Comparison of ENCODE assay signal across 1 cellular context in the genomic region with DNA sequence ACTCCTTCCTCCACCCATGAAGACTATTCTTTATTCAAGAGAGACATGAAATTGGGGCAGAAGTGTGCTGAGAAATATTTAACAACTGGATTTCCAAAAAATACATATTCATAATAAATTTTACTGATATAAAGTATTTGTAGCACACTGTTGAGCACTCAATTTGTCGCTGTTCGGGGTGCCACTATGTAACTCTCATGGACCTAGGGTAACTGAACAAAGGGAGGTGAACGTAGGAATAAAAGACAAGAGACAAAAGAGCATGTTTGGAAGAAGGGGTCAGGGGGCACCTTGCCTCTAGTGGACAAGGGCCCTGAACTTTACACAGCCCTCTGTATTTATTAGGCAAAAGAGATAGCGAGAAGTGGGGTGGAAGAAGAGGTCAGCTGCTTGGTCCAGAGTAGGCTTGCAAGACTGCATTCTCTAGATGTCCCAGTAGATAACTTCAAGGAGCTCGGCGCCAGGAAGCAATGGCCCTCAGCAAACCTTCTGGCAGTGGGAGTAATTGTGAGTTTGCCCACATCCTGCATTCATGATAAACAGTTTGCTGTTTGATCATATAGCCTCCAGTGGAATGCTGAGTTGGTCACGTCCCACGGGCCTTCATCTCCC.
TF ChIP-seq lines count a peak whose summit lies in the region.

No MANE protein-coding gene starts in this region.

TF ChIP-seq in K562, 482 proteins besides CTCF, POLR2A, EP300 and RAD21 (continues in another document):
- TF ChIP-seq, protein P1, sequence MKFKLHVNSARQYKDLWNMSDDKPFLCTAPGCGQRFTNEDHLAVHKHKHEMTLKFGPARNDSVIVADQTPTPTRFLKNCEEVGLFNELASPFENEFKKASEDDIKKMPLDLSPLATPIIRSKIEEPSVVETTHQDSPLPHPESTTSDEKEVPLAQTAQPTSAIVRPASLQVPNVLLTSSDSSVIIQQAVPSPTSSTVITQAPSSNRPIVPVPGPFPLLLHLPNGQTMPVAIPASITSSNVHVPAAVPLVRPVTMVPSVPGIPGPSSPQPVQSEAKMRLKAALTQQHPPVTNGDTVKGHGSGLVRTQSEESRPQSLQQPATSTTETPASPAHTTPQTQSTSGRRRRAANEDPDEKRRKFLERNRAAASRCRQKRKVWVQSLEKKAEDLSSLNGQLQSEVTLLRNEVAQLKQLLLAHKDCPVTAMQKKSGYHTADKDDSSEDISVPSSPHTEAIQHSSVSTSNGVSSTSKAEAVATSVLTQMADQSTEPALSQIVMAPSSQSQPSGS (CRISPR knock-in tag; IDR thresholded peaks at IDR 0.05): no peak
- TF ChIP-seq NCOA1 (IDR thresholded peaks at IDR 0.05; ENCODE audit: low read depth) (peak; percentile 17; the same call in 1 of the 2 replicates), JUND (IDR thresholded peaks at IDR 0.05; ENCODE audit: borderline replicate concordance, low read depth, low read length) (0 out of 2 replicates have a peak, but pooled peaks have one; percentile 23), JUND (tag; IDR thresholded peaks at IDR 0.05; ENCODE audit: borderline replicate concordance, low read depth, low read length) (peak; percentile 17; the same call in 1 of the 3 replicates), TEAD2 (tag; IDR thresholded peaks at IDR 0.05) (0 out of 2 replicates have a peak, but pooled peaks have one; percentile 60), SMARCE1 (IDR thresholded peaks at IDR 0.05) (peak; percentile 69), TEAD4 (IDR thresholded peaks at IDR 0.05; ENCODE audit: low read length) (peak; percentile 71), TEAD4 (CRISPR knock-in tag; IDR thresholded peaks at IDR 0.05; ENCODE audit: borderline replicate concordance) (no peak), YY1 (IDR thresholded peaks at IDR 0.05; ENCODE audit: borderline replicate concordance in 1 of 3, control insufficient read depth in 1 of 3, extremely low read depth in 1 of 3, insufficient read depth in 3 of 3, insufficient read length in 1 of 3, insufficient replicate concordance in 2 of 3, low read depth in 1 of 3, low read length in 2 of 3) (peak in 1 of 3 experiments; percentile 27), FOXK1 (CRISPR knock-in tag; IDR thresholded peaks at IDR 0.05; ENCODE audit: borderline replicate concordance) (no peak), KAT2B (IDR thresholded peaks at IDR 0.05; ENCODE audit: low read depth, low read length) (no peak), NR2C1 (IDR thresholded peaks at IDR 0.05) (no peak), NR2C1 (tag; IDR thresholded peaks at IDR 0.05) (peak; percentile 67), E2F3 (CRISPR knock-in tag; IDR thresholded peaks at IDR 0.05) (no peak), MED1 (CRISPR knock-in tag; IDR thresholded peaks at IDR 0.05; ENCODE audit: borderline replicate concordance) (no peak), RNF2 (IDR thresholded peaks at IDR 0.05) (peak; percentile 94; the same call in 1 of the 2 replicates), CEBPB (tag; IDR thresholded peaks at IDR 0.05) (0 out of 2 replicates have a peak, but pooled peaks have one; percentile 23), NR4A1 (CRISPR knock-in tag; IDR thresholded peaks at IDR 0.05) (no peak), NR4A1 (tag; IDR thresholded peaks at IDR 0.05) (peak; percentile 52; the same call in 1 of the 2 replicates), NR2C2 (CRISPR knock-in tag; IDR thresholded peaks at IDR 0.05) (no peak), NR2C2 (tag; IDR thresholded peaks at IDR 0.05) (peak; percentile 67; the same call in 1 of the 2 replicates), EGR1 (conservative IDR thresholded peaks at IDR 0.05) (no peak), RBM14 (IDR thresholded peaks at IDR 0.05; ENCODE audit: borderline replicate concordance, insufficient read depth, low read depth, low read length) (no peak), SOX6 (IDR thresholded peaks at IDR 0.05) (peak; percentile 36; the same call in 1 of the 2 replicates), ARID1B (IDR thresholded peaks at IDR 0.05) (peak; percentile 73), ZEB2 (IDR thresholded peaks at IDR 0.05) (0 out of 2 replicates have a peak, but pooled peaks have one; percentile 34), LEF1 (IDR thresholded peaks at IDR 0.05) (peak; percentile 24; the same call in 1 of the 2 replicates), KLF16 (IDR thresholded peaks at IDR 0.05) (peak; percentile 63), ZNF766 (CRISPR knock-in tag; conservative IDR thresholded peaks at IDR 0.05) (no peak), NCOR1 (IDR thresholded peaks at IDR 0.05) (peak; percentile 64), RCOR1 (IDR thresholded peaks at IDR 0.05; ENCODE audit: borderline replicate concordance in 1 of 2, low read depth in 2 of 2, low read length in 2 of 2) (peak in 1 of 2 experiments; percentile 62; a peak in 1 of 4 replicates), SETDB1 (IDR thresholded peaks at IDR 0.05; ENCODE audit: low read length) (no peak), TCF7 (IDR thresholded peaks at IDR 0.05; ENCODE audit: borderline replicate concordance) (0 out of 2 replicates have a peak, but pooled peaks have one; percentile 57), GATAD2B (IDR thresholded peaks at IDR 0.05; ENCODE audit: borderline replicate concordance) (peak; percentile 48; the same call in 1 of the 2 replicates), EHMT2 (IDR thresholded peaks at IDR 0.05) (peak; percentile 74; the same call in 1 of the 2 replicates), MTA1 (IDR thresholded peaks at IDR 0.05; ENCODE audit: borderline replicate concordance) (peak; percentile 49; the same call in 1 of the 2 replicates), HDGF (IDR thresholded peaks at IDR 0.05) (no peak), CREM (IDR thresholded peaks at IDR 0.05; ENCODE audit: low read depth) (peak; percentile 41; the same call in 1 of the 2 replicates), SMAD4 (CRISPR knock-in tag; conservative IDR thresholded peaks at IDR 0.05) (peak; percentile 61; the same call in 1 of the 2 replicates), MAZ (CRISPR knock-in tag; conservative IDR thresholded peaks at IDR 0.05 in 1 of 2, IDR thresholded peaks at IDR 0.05 in 1 of 2) (peak; percentile 13 to 51; a peak in 2 of 4 replicates), ETV1 (tag; conservative IDR thresholded peaks at IDR 0.05; ENCODE audit: low read depth) (peak; percentile 92), SMAD2 (IDR thresholded peaks at IDR 0.05; ENCODE audit: low read depth, low read length) (no peak)
- TF ChIP-seq, protein P2, sequence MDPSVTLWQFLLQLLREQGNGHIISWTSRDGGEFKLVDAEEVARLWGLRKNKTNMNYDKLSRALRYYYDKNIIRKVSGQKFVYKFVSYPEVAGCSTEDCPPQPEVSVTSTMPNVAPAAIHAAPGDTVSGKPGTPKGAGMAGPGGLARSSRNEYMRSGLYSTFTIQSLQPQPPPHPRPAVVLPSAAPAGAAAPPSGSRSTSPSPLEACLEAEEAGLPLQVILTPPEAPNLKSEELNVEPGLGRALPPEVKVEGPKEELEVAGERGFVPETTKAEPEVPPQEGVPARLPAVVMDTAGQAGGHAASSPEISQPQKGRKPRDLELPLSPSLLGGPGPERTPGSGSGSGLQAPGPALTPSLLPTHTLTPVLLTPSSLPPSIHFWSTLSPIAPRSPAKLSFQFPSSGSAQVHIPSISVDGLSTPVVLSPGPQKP (CRISPR knock-in tag; IDR thresholded peaks at IDR 0.05): no peak
- TF ChIP-seq, protein P3, sequence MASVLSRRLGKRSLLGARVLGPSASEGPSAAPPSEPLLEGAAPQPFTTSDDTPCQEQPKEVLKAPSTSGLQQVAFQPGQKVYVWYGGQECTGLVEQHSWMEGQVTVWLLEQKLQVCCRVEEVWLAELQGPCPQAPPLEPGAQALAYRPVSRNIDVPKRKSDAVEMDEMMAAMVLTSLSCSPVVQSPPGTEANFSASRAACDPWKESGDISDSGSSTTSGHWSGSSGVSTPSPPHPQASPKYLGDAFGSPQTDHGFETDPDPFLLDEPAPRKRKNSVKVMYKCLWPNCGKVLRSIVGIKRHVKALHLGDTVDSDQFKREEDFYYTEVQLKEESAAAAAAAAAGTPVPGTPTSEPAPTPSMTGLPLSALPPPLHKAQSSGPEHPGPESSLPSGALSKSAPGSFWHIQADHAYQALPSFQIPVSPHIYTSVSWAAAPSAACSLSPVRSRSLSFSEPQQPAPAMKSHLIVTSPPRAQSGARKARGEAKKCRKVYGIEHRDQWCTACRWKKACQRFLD (CRISPR knock-in tag; IDR thresholded peaks at IDR 0.05): peak; percentile 6; the same call in 1 of the 2 replicates
- TF ChIP-seq, protein P4, sequence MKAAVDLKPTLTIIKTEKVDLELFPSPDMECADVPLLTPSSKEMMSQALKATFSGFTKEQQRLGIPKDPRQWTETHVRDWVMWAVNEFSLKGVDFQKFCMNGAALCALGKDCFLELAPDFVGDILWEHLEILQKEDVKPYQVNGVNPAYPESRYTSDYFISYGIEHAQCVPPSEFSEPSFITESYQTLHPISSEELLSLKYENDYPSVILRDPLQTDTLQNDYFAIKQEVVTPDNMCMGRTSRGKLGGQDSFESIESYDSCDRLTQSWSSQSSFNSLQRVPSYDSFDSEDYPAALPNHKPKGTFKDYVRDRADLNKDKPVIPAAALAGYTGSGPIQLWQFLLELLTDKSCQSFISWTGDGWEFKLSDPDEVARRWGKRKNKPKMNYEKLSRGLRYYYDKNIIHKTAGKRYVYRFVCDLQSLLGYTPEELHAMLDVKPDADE (conservative IDR thresholded peaks at IDR 0.05; ENCODE audit: control insufficient read depth, low read depth, low read length): no peak
- TF ChIP-seq, protein P5, sequence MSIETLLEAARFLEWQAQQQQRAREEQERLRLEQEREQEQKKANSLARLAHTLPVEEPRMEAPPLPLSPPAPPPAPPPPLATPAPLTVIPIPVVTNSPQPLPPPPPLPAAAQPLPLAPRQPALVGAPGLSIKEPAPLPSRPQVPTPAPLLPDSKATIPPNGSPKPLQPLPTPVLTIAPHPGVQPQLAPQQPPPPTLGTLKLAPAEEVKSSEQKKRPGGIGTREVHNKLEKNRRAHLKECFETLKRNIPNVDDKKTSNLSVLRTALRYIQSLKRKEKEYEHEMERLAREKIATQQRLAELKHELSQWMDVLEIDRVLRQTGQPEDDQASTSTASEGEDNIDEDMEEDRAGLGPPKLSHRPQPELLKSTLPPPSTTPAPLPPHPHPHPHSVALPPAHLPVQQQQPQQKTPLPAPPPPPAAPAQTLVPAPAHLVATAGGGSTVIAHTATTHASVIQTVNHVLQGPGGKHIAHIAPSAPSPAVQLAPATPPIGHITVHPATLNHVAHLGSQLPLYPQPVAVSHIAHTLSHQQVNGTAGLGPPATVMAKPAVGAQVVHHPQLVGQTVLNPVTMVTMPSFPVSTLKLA (conservative IDR thresholded peaks at IDR 0.05): peak in 1 of 2 experiments; percentile 34; a peak in 1 of 4 replicates
- TF ChIP-seq, protein P6, sequence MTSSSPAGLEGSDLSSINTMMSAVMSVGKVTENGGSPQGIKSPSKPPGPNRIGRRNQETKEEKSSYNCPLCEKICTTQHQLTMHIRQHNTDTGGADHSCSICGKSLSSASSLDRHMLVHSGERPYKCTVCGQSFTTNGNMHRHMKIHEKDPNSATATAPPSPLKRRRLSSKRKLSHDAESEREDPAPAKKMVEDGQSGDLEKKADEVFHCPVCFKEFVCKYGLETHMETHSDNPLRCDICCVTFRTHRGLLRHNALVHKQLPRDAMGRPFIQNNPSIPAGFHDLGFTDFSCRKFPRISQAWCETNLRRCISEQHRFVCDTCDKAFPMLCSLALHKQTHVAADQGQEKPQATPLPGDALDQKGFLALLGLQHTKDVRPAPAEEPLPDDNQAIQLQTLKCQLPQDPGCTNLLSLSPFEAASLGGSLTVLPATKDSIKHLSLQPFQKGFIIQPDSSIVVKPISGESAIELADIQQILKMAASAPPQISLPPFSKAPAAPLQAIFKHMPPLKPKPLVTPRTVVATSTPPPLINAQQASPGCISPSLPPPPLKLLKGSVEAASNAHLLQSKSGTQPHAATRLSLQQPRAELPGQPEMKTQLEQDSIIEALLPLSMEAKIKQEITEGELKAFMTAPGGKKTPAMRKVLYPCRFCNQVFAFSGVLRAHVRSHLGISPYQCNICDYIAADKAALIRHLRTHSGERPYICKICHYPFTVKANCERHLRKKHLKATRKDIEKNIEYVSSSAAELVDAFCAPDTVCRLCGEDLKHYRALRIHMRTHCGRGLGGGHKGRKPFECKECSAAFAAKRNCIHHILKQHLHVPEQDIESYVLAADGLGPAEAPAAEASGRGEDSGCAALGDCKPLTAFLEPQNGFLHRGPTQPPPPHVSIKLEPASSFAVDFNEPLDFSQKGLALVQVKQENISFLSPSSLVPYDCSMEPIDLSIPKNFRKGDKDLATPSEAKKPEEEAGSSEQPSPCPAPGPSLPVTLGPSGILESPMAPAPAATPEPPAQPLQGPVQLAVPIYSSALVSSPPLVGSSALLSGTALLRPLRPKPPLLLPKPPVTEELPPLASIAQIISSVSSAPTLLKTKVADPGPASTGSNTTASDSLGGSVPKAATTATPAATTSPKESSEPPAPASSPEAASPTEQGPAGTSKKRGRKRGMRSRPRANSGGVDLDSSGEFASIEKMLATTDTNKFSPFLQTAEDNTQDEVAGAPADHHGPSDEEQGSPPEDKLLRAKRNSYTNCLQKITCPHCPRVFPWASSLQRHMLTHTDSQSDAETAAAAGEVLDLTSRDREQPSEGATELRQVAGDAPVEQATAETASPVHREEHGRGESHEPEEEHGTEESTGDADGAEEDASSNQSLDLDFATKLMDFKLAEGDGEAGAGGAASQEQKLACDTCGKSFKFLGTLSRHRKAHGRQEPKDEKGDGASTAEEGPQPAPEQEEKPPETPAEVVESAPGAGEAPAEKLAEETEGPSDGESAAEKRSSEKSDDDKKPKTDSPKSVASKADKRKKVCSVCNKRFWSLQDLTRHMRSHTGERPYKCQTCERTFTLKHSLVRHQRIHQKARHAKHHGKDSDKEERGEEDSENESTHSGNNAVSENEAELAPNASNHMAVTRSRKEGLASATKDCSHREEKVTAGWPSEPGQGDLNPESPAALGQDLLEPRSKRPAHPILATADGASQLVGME (CRISPR knock-in tag; IDR thresholded peaks at IDR 0.05): peak; percentile 14; the same call in 1 of the 2 replicates
- TF ChIP-seq, protein P7, sequence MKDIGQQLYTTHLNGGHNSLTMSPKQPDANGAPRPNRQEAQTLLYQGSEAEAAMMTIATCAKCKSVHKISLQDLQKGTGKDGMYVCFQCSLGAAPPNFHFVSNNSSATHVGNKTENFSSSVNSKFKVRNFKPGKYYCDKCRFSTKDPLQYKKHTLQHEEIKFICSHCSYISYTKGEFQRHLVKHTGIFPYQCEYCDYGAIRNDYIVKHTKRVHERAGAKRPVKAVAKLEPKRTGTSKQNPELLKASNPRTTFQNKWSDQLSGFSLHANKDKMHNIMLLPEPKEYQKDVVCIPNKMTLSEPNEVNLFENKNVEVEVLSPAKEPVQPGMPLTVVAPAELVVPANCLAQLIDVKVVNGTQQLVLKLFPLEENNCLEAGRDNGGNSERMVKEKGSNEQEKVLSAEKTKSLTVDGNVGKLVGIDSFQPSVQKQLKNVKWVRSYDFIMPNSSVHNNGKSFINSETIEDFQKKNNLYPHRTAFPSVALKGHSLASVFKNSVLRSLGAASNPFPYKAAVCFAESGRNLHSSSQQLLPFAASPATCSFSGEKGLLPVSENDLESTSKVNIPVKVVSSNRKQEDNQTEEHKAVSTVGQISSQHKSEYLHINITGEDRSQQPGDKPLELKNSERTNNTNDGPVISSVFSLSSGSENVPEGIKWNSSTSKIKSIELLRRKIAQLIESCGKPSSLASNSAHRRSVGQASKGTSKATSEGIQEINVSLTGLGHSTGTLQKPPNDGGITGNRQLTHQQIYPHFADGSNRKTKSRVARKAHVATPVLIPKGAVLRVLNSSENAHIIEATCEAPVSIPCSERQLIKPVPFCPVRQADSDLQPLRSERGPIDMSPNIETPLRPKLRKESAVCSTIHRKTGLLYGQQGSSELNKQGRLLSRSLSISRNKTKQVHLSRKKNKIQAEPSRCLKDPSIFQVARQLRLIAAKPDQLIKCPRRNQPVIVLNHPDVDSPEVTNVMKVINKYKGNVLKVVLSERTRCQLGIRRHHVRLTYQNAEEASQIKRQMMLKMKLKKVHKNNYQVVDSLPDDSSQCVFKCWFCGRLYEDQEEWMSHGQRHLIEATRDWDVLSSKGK (CRISPR knock-in tag; IDR thresholded peaks at IDR 0.05): no peak
